In the genomic region with DNA sequence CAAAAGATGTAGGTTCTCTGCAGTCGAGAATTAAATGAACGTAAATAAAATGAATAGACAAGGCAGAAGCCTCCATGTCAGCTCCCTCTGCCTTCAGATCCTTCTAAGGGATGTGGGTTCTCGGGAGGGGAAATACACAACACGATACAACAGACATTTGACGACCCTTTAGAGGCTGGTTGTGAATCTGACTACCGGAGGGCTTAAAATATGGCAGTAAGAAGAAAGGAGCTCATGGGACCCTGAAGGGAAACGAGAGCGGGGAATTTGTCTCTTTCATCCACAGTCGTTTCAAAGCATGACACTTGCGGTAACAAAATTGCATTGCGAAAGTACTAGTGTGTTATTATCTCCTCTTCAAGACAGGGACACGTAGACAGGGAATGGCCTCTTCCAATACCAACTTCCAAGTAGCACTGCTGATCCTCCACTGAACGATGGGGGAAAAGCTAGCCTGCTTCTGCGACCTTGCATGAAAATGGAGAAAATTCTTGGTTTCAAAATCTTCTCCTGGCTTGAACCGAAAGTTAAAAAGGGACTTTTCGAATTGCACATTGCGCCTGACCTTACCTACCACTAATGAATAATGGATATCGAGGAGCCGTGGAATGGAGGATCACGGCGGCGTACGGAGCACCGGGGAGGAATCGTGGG, we compare ENCODE assay signal across 8 cellular contexts. TPM values are rescaled to one million over a fixed set of nuclear protein-coding genes. Genes with fewer than 3 reads are reported as not detected.
A peak's percentile ranks its signal among the peaks of the same experiment; 100 is the strongest.
DNase-seq lines count a peak whose midpoint lies in the region; ATAC-seq and TF ChIP-seq lines count a peak whose summit lies in the region.

No MANE protein-coding gene starts in this region.

- TF ChIP-seq CTCF in HCT116 (IDR thresholded peaks at IDR 0.05 in 2 of 3, conservative IDR thresholded peaks at IDR 0.05 in 1 of 3; ENCODE audit: borderline replicate concordance in 1 of 3, insufficient read depth in 1 of 3, low read depth in 2 of 3, low read length in 2 of 3) (no peak), fibroblast of lung (conservative IDR thresholded peaks at IDR 0.05 in 1 of 2, IDR thresholded peaks at IDR 0.05 in 1 of 2; ENCODE audit: low read depth in 1 of 2, low read length in 2 of 2) (no peak), parathyroid adenoma (IDR thresholded peaks at IDR 0.05) (no peak)

- ATAC-seq in CD4-positive, CD25-positive, alpha-beta regulatory T cell (ENCODE audit: low read depth in 2 of 2): no peak
- no peak for ATAC-seq in HCT116
- ATAC-seq in HG03159 (IDR thresholded peaks at IDR 0.05; ENCODE audit: unreplicated experiment): no peak

- RAD21 ChIA-PET in HCT116 (lab: Charles Lee; ENCODE audit: low non-redundant PET in 1 of 2, low total read pairs in 2 of 2, uncharacterized antibody in 2 of 2, unreplicated experiment in 2 of 2): no interaction called here

- H3K4me3 ChIP-seq in CD4-positive, CD25-positive, alpha-beta regulatory T cell (ENCODE audit: low read depth, low read length): peak overlapping the region; percentile 99
- no peak overlapping the region for H3K4me3 ChIP-seq in HCT116 (replicated peaks in 1 of 2; ENCODE audit: low read depth in 1 of 2, low read length in 2 of 2)
- peak overlapping the region; percentile 56 to 78 (median 66) for H3K4me3 ChIP-seq in fibroblast of lung (replicated peaks in 1 of 4; ENCODE audit: control extremely low read depth in 1 of 4, insufficient read depth in 1 of 4, low read depth in 3 of 4, low read length in 4 of 4)
- peak overlapping the region; percentile 65 for H3K4me3 ChIP-seq in parathyroid adenoma (ENCODE audit: low read depth, low read length)

- BruUV-seq in HCT116 (replicated peaks; lab: Mats Ljungman, UMichigan): TSS peak; percentile 52

- H3K4me2 ChIP-seq in HCT116 (ENCODE audit: low read length) (no peak overlapping the region), fibroblast of lung (ENCODE audit: extremely low read depth, insufficient read depth, low read length) (peak overlapping the region; percentile 85), parathyroid adenoma (ENCODE audit: low read length) (peak overlapping the region; percentile 85)

- no peaks in the 10 kb centered on the region for H3K9me3 ChIP-seq in CD4-positive, CD25-positive, alpha-beta regulatory T cell (ENCODE audit: control insufficient read depth in 2 of 2, low read length in 2 of 2)
- H3K9me3 ChIP-seq in HCT116 (ENCODE audit: control insufficient read depth in 1 of 2, insufficient read depth in 1 of 2, low read depth in 1 of 2, low read length in 2 of 2) (peaks cover 0 to 4% of the 10 kb centered on the region in 2 experiments; a peak in 1 of 4 replicates), fibroblast of lung (ENCODE audit: control insufficient read depth, insufficient read depth, low read depth, low read length) (no peaks in the 10 kb centered on the region), parathyroid adenoma (ENCODE audit: control insufficient read depth, low read length) (no peaks in the 10 kb centered on the region)

- H3K27ac Mint-ChIP-seq in CD4-positive, CD25-positive, alpha-beta regulatory T cell: peak overlapping the region; percentile 91 to 96 (median 93)
- H3K27ac Mint-ChIP-seq in T-helper 2 cell treated with Interferon-gamma antibody and Interleukin-4, amounts not matched to agents 5 μg/mL and 100 μg/mL, for 36 hours: peak overlapping the region; percentile 84

- H3K36me3 Mint-ChIP-seq in CD4-positive, CD25-positive, alpha-beta regulatory T cell: no peaks in the 10 kb centered on the region
- H3K36me3 Mint-ChIP-seq in T-helper 2 cell treated with Interferon-gamma antibody and Interleukin-4, amounts not matched to agents 5 μg/mL and 100 μg/mL, for 36 hours (ENCODE audit: low read depth): peaks cover 10% of the 10 kb centered on the region

- no peaks in the 10 kb centered on the region for H4K20me1 ChIP-seq in HCT116 (ENCODE audit: insufficient read depth)
- H4K20me1 ChIP-seq in fibroblast of lung (ENCODE audit: control insufficient read depth, extremely low read depth, insufficient read depth, low read length): no peaks in the 10 kb centered on the region

- H3K36me3 ChIP-seq in CD4-positive, CD25-positive, alpha-beta regulatory T cell (ENCODE audit: control insufficient read depth, insufficient read depth, low read length): no peaks in the 10 kb centered on the region
- H3K36me3 ChIP-seq in HCT116 (ENCODE audit: control insufficient read depth in 1 of 2, insufficient read depth in 2 of 2, low read length in 2 of 2): no peaks in the 10 kb centered on the region
- H3K36me3 ChIP-seq in fibroblast of lung (ENCODE audit: control insufficient read depth, insufficient read depth, low read length): no peaks in the 10 kb centered on the region
- H3K36me3 ChIP-seq in parathyroid adenoma (ENCODE audit: control insufficient read depth, insufficient read depth, low read length): no peaks in the 10 kb centered on the region

- H2AFZ ChIP-seq in HCT116 (ENCODE audit: low read depth, low read length, poor library complexity, severe bottlenecking) (no peak overlapping the region), fibroblast of lung (ENCODE audit: low read length) (peak overlapping the region; percentile 78), parathyroid adenoma (peak overlapping the region; percentile 93)

- H3K79me2 ChIP-seq in HCT116 (ENCODE audit: insufficient read depth, low read length) (peaks cover 30% of the 10 kb centered on the region), fibroblast of lung (ENCODE audit: control insufficient read depth, insufficient read depth, low read length) (peaks cover 21% of the 10 kb centered on the region), parathyroid adenoma (peaks cover 29% of the 10 kb centered on the region)

- peaks cover 6% of the 10 kb centered on the region for H3K27me3 ChIP-seq in CD4-positive, CD25-positive, alpha-beta regulatory T cell (ENCODE audit: control insufficient read depth, insufficient read depth, low read length)
- H3K27me3 ChIP-seq in HCT116 (ENCODE audit: insufficient read depth, low read length) (peaks cover 7% of the 10 kb centered on the region; the same call in 1 of the 2 replicates), fibroblast of lung (ENCODE audit: control insufficient read depth, insufficient read depth, low read length) (peaks cover 17% of the 10 kb centered on the region), parathyroid adenoma (ENCODE audit: control insufficient read depth, insufficient read depth, low read length) (no peaks in the 10 kb centered on the region)

- TF ChIP-seq POLR2A in HCT116 (IDR thresholded peaks at IDR 0.05; ENCODE audit: borderline replicate concordance, extremely low read depth, insufficient read depth, insufficient read length): no peak

- no peak for TF ChIP-seq RAD21 in HCT116 (IDR thresholded peaks at IDR 0.05; ENCODE audit: low read depth)

- H3K4me3 Mint-ChIP-seq in CD4-positive, CD25-positive, alpha-beta regulatory T cell: peak overlapping the region; percentile 91 to 100 (median 97)
- H3K4me3 Mint-ChIP-seq in T-helper 2 cell treated with Interferon-gamma antibody and Interleukin-4, amounts not matched to agents 5 μg/mL and 100 μg/mL, for 36 hours: peak overlapping the region; percentile 86

- H3K27me3 Mint-ChIP-seq in CD4-positive, CD25-positive, alpha-beta regulatory T cell: peaks cover 43% of the 10 kb centered on the region
- peaks cover 45% of the 10 kb centered on the region for H3K27me3 Mint-ChIP-seq in T-helper 2 cell treated with Interferon-gamma antibody and Interleukin-4, amounts not matched to agents 5 μg/mL and 100 μg/mL, for 36 hours (ENCODE audit: low read depth)

- peak in 2 of 3 donors; percentile 11 to 25 for DNase-seq in CD4-positive, CD25-positive, alpha-beta regulatory T cell
- no peak for DNase-seq in HCT116 (ENCODE audit: low read depth, low spot score)
- peak; percentile 16 for DNase-seq in T-helper 2 cell treated with Interferon-gamma antibody and Interleukin-4, amounts not matched to agents 5 μg/mL and 100 μg/mL, for 36 hours (ENCODE audit: low spot score)
- DNase-seq in fibroblast of lung (ENCODE audit: low read depth in 2 of 2): peak; percentile 27 to 36
- DNase-seq in NCI-H1930 (lab: John Stamatoyannopoulos, UW): no peak
- DNase-seq in NCI-H128 (lab: John Stamatoyannopoulos, UW; ENCODE audit: unreplicated experiment): no peak

- POLR2A ChIA-PET in HCT116 (lab: Charles Lee): interaction anchor here (2.1 kb wide), 1 partner anchor 20 kb away, joined by 15 read pairs; no protein-coding TSS in a partner anchor

- H3K9ac ChIP-seq in HCT116 (ENCODE audit: low read length) (no peak overlapping the region), fibroblast of lung (ENCODE audit: insufficient read depth, low read length) (peak overlapping the region; percentile 46), parathyroid adenoma (no peak overlapping the region)

- intact Hi-C loops in HCT116 (cut with micrococcal nuclease): loop anchor here (5.0 kb wide), 1 partner anchor 185 kb away; no protein-coding TSS in a partner anchor

- CTCF ChIA-PET in HCT116 (lab: Charles Lee): no interaction called here

- peaks cover 33% of the 10 kb centered on the region for H3K4me1 ChIP-seq in CD4-positive, CD25-positive, alpha-beta regulatory T cell (ENCODE audit: control insufficient read depth, insufficient read depth, low read length, poor library complexity, severe bottlenecking)
- H3K4me1 ChIP-seq in HCT116 (ENCODE audit: control insufficient read depth in 1 of 2, insufficient read depth in 2 of 2, low read length in 2 of 2) (peaks cover 12 to 15% of the 10 kb centered on the region in 2 experiments), fibroblast of lung (ENCODE audit: control insufficient read depth, extremely low read depth, insufficient read depth, low read length) (no peaks in the 10 kb centered on the region), parathyroid adenoma (peaks cover 13% of the 10 kb centered on the region)

- peaks cover 0 to 2% (median 0%) of the 10 kb centered on the region in 7 donors for H3K9me3 Mint-ChIP-seq in CD4-positive, CD25-positive, alpha-beta regulatory T cell
- H3K9me3 Mint-ChIP-seq in T-helper 2 cell treated with Interferon-gamma antibody and Interleukin-4, amounts not matched to agents 5 μg/mL and 100 μg/mL, for 36 hours: no peaks in the 10 kb centered on the region

- H3K9me2 ChIP-seq in HCT116 (ENCODE audit: insufficient read depth): no peaks in the 10 kb centered on the region

- peaks cover 4 to 40% (median 28%) of the 10 kb centered on the region in 4 donors for H3K4me1 Mint-ChIP-seq in CD4-positive, CD25-positive, alpha-beta regulatory T cell
- peaks cover 27% of the 10 kb centered on the region for H3K4me1 Mint-ChIP-seq in T-helper 2 cell treated with Interferon-gamma antibody and Interleukin-4, amounts not matched to agents 5 μg/mL and 100 μg/mL, for 36 hours (ENCODE audit: low read depth)

- peak overlapping the region; percentile 72 for H3K27ac ChIP-seq in CD4-positive, CD25-positive, alpha-beta regulatory T cell (ENCODE audit: insufficient read depth, low read length, poor library complexity, severe bottlenecking)
- H3K27ac ChIP-seq in HCT116 (ENCODE audit: low read depth, low read length): no peak overlapping the region
- no peak overlapping the region for H3K27ac ChIP-seq in fibroblast of lung (ENCODE audit: insufficient read depth, low read length)
- H3K27ac ChIP-seq in parathyroid adenoma: peak overlapping the region; percentile 34

RNA-seq across cellular contexts. Expression of gene TNRC6C, which starts 1.2 kb away (rescaled TPM):
- 77.1 TPM for total RNA-seq in CD4-positive, CD25-positive, alpha-beta regulatory T cell
- polyA plus RNA-seq in CD4-positive, CD25-positive, alpha-beta regulatory T cell: 1 to 10 TPM; 2.3 to 3.1 (median 2.9) TPM
- 23.4 TPM for total RNA-seq in HCT116 (2021; ENCODE audit: unreplicated experiment)
- 6.7 and 7.1 TPM in 2 replicates for polyA plus RNA-seq in HCT116 (2012)
- total RNA-seq in fibroblast of lung: 3.1 and 4.6 TPM in 2 replicates
- polyA plus RNA-seq in fibroblast of lung: 2.1 and 3.9 TPM in 2 replicates
- polyA plus RNA-seq in fibroblast of lung (2012): 3.4 and 3.7 TPM in 2 replicates
- polyA minus RNA-seq in fibroblast of lung (ENCODE audit: low replicate concordance): 5.9 and 20.0 TPM in 2 replicates

Comparison
In these comparisons a context has a peak if more than half of its experiments do, and no peak if none do; other contexts are left out.
1. DNase-seq: peak in CD4-positive, CD25-positive, alpha-beta regulatory T cell (2 of 3), T-helper 2 cell treated with Interferon-gamma antibody and Interleukin-4, amounts not matched to agents 5 μg/mL and 100 μg/mL, for 36 hours (single experiment) and fibroblast of lung (2 of 2); none in HCT116 (single experiment), NCI-H1930 (0 of 2) and NCI-H128 (single experiment).
2. H3K27ac ChIP-seq: peak in CD4-positive, CD25-positive, alpha-beta regulatory T cell (single experiment) and parathyroid adenoma (single experiment); none in HCT116 (single experiment) and fibroblast of lung (single experiment).
3. H3K4me3 ChIP-seq: peak in CD4-positive, CD25-positive, alpha-beta regulatory T cell (single experiment), fibroblast of lung (4 of 4) and parathyroid adenoma (single experiment); none in HCT116 (0 of 2).